17 cellular contexts compared by ENCODE assay signal in the genomic region with DNA sequence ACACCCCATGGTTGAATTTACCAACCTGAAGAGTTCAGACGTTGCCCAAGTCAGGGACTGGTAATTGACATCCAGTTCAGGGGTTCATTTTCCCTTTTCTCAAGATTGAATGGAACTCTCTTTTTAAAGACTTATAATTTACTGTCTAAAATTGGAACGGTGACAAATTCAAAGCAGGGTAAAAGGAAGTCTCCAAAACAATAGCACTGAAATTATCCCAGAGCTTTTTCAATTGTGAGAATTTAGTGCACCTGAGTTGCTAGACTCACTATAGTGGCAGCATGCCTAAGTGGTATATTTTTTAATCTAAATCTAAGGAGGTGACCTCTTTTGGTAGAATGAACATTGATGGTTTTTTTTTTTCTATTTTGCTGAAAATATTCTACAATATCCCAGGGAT.
DNase-seq lines count a peak whose midpoint lies in the region; ATAC-seq and TF ChIP-seq lines count a peak whose summit lies in the region.
"Had no signal": no experiment of that assay in that cellular context is flagged by ENCODE, and none has a peak within 500 bp of the region (broad histone marks: within the 10 kb centered on the region; RNA-seq: fewer than 3 reads in every experiment).

No MANE protein-coding gene starts in this region.

- H3K9me3 Mint-ChIP-seq in stimulated activated effector memory CD8-positive, alpha-beta T cell treated with anti-CD3 and anti-CD28 coated beads, Interleukin-12 subunit alpha, Interleukin-12 subunit beta, amount 100 ng/mL, for 72 hours: no peaks in the 10 kb centered on the region
- H3K9me3 Mint-ChIP-seq: CD4-positive, alpha-beta T cell had no signal

- H3K9me3 ChIP-seq in heart left ventricle: no peaks in the 10 kb centered on the region
- no peaks in the 10 kb centered on the region for H3K9me3 ChIP-seq in right cardiac atrium (ENCODE audit: control insufficient read depth, low read length)
- no peaks in the 10 kb centered on the region for H3K9me3 ChIP-seq in HUES48 (ENCODE audit: control insufficient read depth, insufficient read depth, low read length)
- H3K9me3 ChIP-seq: body of pancreas, sigmoid colon, SJCRH30 had no signal

- H3K4me1 ChIP-seq in heart left ventricle (peaks cover 0 to 45% (median 32%) of the 10 kb centered on the region in 12 donors), right cardiac atrium (ENCODE audit: control insufficient read depth, insufficient read depth, low read length) (peaks cover 10% of the 10 kb centered on the region), HUES48 (ENCODE audit: control insufficient read depth, insufficient read depth, low read length) (peaks cover 21% of the 10 kb centered on the region)
- H3K4me1 ChIP-seq: body of pancreas, SJCRH30 had no signal

- peak overlapping the region in 8 of 12 donors; percentile 25 to 72 (median 56) for H3K27ac ChIP-seq in heart left ventricle
- no peak overlapping the region for H3K27ac ChIP-seq in right cardiac atrium (ENCODE audit: low read length)
- H3K27ac ChIP-seq in HUES48 (ENCODE audit: low read depth, low read length): peak overlapping the region; percentile 5
- H3K27ac ChIP-seq: body of pancreas, sigmoid colon, SJCRH30 had no signal

- H3K27me3 ChIP-seq in heart left ventricle: no peaks in the 10 kb centered on the region
- H3K27me3 ChIP-seq in right cardiac atrium (ENCODE audit: control insufficient read depth, insufficient read depth): no peaks in the 10 kb centered on the region
- H3K27me3 ChIP-seq in HUES48 (ENCODE audit: control insufficient read depth, insufficient read depth, low read length): no peaks in the 10 kb centered on the region
- H3K27me3 ChIP-seq: body of pancreas, sigmoid colon, SJCRH30 had no signal

- H3K27ac Mint-ChIP-seq in stimulated activated effector memory CD8-positive, alpha-beta T cell treated with anti-CD3 and anti-CD28 coated beads, Interleukin-12 subunit alpha, Interleukin-12 subunit beta, amount 100 ng/mL, for 72 hours: peak overlapping the region; percentile 72
- H3K27ac Mint-ChIP-seq: activated naive CD8-positive, alpha-beta T cell; CD4-positive, alpha-beta T cell had no signal

- intact Hi-C loops in heart left ventricle (cut with DNase I): loop anchor here in 2 of 10 donors (5.0 to 10.0 kb wide), 2 partner anchors 111 to 599 kb away; no protein-coding TSS in a partner anchor
- intact Hi-C loops in right cardiac atrium (cut with DNase I): no loop called here

- H3K36me3 ChIP-seq in heart left ventricle (no peaks in the 10 kb centered on the region), HUES48 (ENCODE audit: control insufficient read depth, insufficient read depth, low read length) (no peaks in the 10 kb centered on the region)
- H3K36me3 ChIP-seq: sigmoid colon, SJCRH30 had no signal

- no peak overlapping the region for H3K9ac ChIP-seq in HUES48 (ENCODE audit: low read depth, low read length)

- WGBS in heart left ventricle, 4 donors: 42 to 61% (median 48%) methylated on average over 2 of the region's 2 CpGs
- 51% methylated on average over 2 of the region's 2 CpGs for WGBS in right cardiac atrium

- no peak for TF ChIP-seq CTCF in heart left ventricle (IDR thresholded peaks at IDR 0.05)

- H3K4me3 ChIP-seq in heart left ventricle (no peak overlapping the region), right cardiac atrium (ENCODE audit: low read length) (no peak overlapping the region), HUES48 (ENCODE audit: low read depth, low read length) (no peak overlapping the region)
- H3K4me3 ChIP-seq: body of pancreas, sigmoid colon, SJCRH30 had no signal

- H3K36me3 Mint-ChIP-seq in stimulated activated effector memory CD8-positive, alpha-beta T cell treated with anti-CD3 and anti-CD28 coated beads, Interleukin-12 subunit alpha, Interleukin-12 subunit beta, amount 100 ng/mL, for 72 hours: no peaks in the 10 kb centered on the region
- H3K36me3 Mint-ChIP-seq: activated naive CD8-positive, alpha-beta T cell had no signal

- DNase-seq in heart left ventricle: no peak
- no peak for DNase-seq in right cardiac atrium
- DNase-seq in stimulated activated effector memory CD8-positive, alpha-beta T cell treated with anti-CD3 and anti-CD28 coated beads, Interleukin-12 subunit alpha, Interleukin-12 subunit beta, amount 100 ng/mL, for 72 hours (ENCODE audit: low spot score in 2 of 2): no peak
- no peak for DNase-seq in islet precursor cell
- no peak for DNase-seq in Ammon's horn (ENCODE audit: low spot score)
- no peak for DNase-seq in UCSD-AML1 (lab: John Stamatoyannopoulos, UW; ENCODE audit: unreplicated experiment)
- DNase-seq: activated CD4-positive, alpha-beta T cell treated with anti-CD3 and anti-CD28 coated beads for 1 hour; body of pancreas; CD4-positive, alpha-beta T cell; DMS53; NCI-H1436; sigmoid colon; SJCRH30; stimulated activated CD4-positive, alpha-beta T cell treated with anti-CD3 and anti-CD28 coated beads, Interleukin-1b, Interleukin-23, amount 100 ng/mL, for 48 hours had no signal

- peaks cover 12% of the 10 kb centered on the region for H3K4me1 Mint-ChIP-seq in stimulated activated effector memory CD8-positive, alpha-beta T cell treated with anti-CD3 and anti-CD28 coated beads, Interleukin-12 subunit alpha, Interleukin-12 subunit beta, amount 100 ng/mL, for 72 hours

- TF ChIP-seq POLR2A in heart left ventricle (IDR thresholded peaks at IDR 0.05): no peak

- H3K4me3 Mint-ChIP-seq in stimulated activated effector memory CD8-positive, alpha-beta T cell treated with anti-CD3 and anti-CD28 coated beads, Interleukin-12 subunit alpha, Interleukin-12 subunit beta, amount 100 ng/mL, for 72 hours: peak overlapping the region; percentile 27
- H3K4me3 Mint-ChIP-seq: activated naive CD8-positive, alpha-beta T cell; CD4-positive, alpha-beta T cell had no signal

- ATAC-seq in heart left ventricle (peak in 1 of 4 donors; percentile 64), right cardiac atrium (no peak), GM21825 (IDR thresholded peaks at IDR 0.05; ENCODE audit: unreplicated experiment) (peak; percentile 17)
- no peak for ATAC-seq in stimulated activated effector memory CD8-positive, alpha-beta T cell treated with anti-CD3 and anti-CD28 coated beads, Interleukin-12 subunit alpha, Interleukin-12 subunit beta, amount 100 ng/mL, for 72 hours
- ATAC-seq: body of pancreas had no signal
